In the genomic region with DNA sequence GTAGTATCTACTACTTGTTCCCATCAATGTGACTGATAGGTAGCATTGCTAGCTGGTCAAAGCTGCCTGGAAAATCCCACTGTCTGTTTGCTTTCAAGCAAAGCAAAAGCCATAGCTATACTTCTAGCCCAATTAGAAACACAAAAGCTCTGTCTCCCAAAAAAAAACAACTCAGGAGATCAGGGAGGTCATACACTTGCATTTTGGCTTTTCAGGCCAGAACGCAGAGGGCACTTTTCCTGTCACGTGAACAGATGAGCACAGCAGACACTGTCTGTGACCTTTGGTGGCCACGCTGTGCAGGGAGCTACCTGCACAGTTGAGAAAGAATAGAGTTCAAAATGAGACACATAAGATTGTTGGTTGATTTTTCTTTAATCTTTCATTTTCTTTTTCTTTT, we compare ENCODE assay signal across 1 cellular context.
TF ChIP-seq lines count a peak whose summit lies in the region.

No MANE protein-coding gene starts in this region.

TF ChIP-seq in GM23338, 12 proteins besides CTCF, POLR2A, EP300 and RAD21 (continued from another document):
- TF ChIP-seq, protein P1, sequence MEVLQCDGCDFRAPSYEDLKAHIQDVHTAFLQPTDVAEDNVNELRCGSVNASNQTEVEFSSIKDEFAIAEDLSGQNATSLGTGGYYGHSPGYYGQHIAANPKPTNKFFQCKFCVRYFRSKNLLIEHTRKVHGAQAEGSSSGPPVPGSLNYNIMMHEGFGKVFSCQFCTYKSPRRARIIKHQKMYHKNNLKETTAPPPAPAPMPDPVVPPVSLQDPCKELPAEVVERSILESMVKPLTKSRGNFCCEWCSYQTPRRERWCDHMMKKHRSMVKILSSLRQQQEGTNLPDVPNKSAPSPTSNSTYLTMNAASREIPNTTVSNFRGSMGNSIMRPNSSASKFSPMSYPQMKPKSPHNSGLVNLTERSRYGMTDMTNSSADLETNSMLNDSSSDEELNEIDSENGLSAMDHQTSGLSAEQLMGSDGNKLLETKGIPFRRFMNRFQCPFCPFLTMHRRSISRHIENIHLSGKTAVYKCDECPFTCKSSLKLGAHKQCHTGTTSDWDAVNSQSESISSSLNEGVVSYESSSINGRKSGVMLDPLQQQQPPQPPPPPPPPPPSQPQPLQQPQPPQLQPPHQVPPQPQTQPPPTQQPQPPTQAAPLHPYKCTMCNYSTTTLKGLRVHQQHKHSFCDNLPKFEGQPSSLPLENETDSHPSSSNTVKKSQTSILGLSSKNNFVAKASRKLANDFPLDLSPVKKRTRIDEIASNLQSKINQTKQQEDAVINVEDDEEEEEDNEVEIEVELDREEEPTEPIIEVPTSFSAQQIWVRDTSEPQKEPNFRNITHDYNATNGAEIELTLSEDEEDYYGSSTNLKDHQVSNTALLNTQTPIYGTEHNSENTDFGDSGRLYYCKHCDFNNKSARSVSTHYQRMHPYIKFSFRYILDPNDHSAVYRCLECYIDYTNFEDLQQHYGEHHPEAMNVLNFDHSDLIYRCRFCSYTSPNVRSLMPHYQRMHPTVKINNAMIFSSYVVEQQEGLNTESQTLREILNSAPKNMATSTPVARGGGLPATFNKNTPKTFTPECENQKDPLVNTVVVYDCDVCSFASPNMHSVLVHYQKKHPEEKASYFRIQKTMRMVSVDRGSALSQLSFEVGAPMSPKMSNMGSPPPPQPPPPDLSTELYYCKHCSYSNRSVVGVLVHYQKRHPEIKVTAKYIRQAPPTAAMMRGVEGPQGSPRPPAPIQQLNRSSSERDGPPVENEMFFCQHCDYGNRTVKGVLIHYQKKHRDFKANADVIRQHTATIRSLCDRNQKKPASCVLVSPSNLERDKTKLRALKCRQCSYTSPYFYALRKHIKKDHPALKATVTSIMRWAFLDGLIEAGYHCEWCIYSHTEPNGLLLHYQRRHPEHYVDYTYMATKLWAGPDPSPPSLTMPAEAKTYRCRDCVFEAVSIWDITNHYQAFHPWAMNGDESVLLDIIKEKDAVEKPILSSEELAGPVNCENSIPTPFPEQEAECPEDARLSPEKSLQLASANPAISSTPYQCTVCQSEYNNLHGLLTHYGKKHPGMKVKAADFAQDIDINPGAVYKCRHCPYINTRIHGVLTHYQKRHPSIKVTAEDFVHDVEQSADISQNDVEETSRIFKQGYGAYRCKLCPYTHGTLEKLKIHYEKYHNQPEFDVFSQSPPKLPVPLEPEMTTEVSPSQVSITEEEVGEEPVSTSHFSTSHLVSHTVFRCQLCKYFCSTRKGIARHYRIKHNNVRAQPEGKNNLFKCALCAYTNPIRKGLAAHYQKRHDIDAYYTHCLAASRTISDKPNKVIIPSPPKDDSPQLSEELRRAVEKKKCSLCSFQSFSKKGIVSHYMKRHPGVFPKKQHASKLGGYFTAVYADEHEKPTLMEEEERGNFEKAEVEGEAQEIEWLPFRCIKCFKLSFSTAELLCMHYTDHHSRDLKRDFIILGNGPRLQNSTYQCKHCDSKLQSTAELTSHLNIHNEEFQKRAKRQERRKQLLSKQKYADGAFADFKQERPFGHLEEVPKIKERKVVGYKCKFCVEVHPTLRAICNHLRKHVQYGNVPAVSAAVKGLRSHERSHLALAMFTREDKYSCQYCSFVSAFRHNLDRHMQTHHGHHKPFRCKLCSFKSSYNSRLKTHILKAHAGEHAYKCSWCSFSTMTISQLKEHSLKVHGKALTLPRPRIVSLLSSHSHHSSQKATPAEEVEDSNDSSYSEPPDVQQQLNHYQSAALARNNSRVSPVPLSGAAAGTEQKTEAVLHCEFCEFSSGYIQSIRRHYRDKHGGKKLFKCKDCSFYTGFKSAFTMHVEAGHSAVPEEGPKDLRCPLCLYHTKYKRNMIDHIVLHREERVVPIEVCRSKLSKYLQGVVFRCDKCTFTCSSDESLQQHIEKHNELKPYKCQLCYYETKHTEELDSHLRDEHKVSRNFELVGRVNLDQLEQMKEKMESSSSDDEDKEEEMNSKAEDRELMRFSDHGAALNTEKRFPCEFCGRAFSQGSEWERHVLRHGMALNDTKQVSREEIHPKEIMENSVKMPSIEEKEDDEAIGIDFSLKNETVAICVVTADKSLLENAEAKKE (CRISPR knock-in tag; IDR thresholded peaks at IDR 0.05): 0 out of 2 replicates have a peak, but pooled peaks have one; percentile 26
- no peak for TF ChIP-seq JUNB (IDR thresholded peaks at IDR 0.05; ENCODE audit: unreplicated experiment)
- 0 out of 2 replicates have a peak, but pooled peaks have one; percentile 6 for TF ChIP-seq NANOG (IDR thresholded peaks at IDR 0.05; ENCODE audit: borderline replicate concordance)
- TF ChIP-seq CREB1 (CRISPR knock-in tag; IDR thresholded peaks at IDR 0.05; ENCODE audit: low read depth): no peak
- no peak for TF ChIP-seq EZH2phosphoT487 (IDR thresholded peaks at IDR 0.05; ENCODE audit: unreplicated experiment)
- TF ChIP-seq POLR2AphosphoS5 (IDR thresholded peaks at IDR 0.05; ENCODE audit: low read depth): no peak
